ENCODE assay signal across 24 cellular contexts in the genomic region with DNA sequence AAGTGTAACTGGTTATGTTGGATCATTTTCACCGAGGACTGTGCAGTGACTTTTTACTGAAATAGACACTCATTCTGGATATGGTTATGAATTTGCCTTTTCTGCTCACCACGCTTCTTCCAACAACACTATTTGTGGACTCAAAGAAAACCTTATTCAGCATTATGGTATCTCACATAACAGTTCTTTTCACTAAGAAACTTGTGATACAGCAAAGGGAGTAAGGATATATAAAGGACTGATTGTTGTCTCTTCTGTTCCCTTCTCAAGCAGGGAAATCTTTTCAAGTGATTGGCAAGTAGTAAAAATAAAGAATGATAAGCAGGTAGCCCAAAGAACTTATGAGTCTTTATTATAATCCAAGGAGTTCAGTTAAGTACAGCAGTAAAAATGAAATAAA.
"Had no signal": no experiment of that assay in that cellular context is flagged by ENCODE, and none has a peak within 500 bp of the region (broad histone marks: within the 10 kb centered on the region; RNA-seq: fewer than 3 reads in every experiment).

No MANE protein-coding gene starts in this region.

- H3K9me3 ChIP-seq: lower lobe of right lung, pancreas, suprapubic skin, transverse colon, upper lobe of right lung, uterus had no signal

- ATAC-seq: left ventricle myocardium superior; lower lobe of right lung; natural killer cell; pancreas; sciatic nerve; stimulated activated naive CD8-positive, alpha-beta T cell treated with anti-CD3 and anti-CD28 coated beads, Interleukin-15, amount 100 ng/mL, for 72 hours; upper lobe of right lung had no signal

- DNase-seq: dermis blood vessel endothelial cell; effector memory CD4-positive, alpha-beta T cell; erythroblast; esophagus squamous epithelium; immature natural killer cell; islet precursor cell; kidney glomerular epithelial cell; left ventricle myocardium superior; lower lobe of right lung; natural killer cell; pancreas; stimulated activated CD4-positive, alpha-beta T cell treated with anti-CD3 and anti-CD28 coated beads, Interleukin-12 subunit alpha, Interleukin-12 subunit beta, amount 100 ng/mL, for 4 hours; stimulated activated CD4-positive, alpha-beta T cell treated with anti-CD3 and anti-CD28 coated beads, Interleukin-1b, Interleukin-23, amount 100 ng/mL, for 48 hours; stimulated activated CD4-positive, alpha-beta T cell treated with anti-CD3 and anti-CD28 coated beads, Interleukin-4, amount 100 ng/mL, for 1 hour; stimulated activated CD8-positive, alpha-beta memory T cell treated with anti-CD3 and anti-CD28 coated beads, Interleukin-4, amount 100 ng/mL, for 48 hours; stimulated activated naive CD4-positive, alpha-beta T cell; stimulated activated naive CD8-positive, alpha-beta T cell treated with anti-CD3 and anti-CD28 coated beads, Interleukin-15, amount 100 ng/mL, for 72 hours; transverse colon; upper lobe of right lung; uterus had no signal

- H3K36me3 ChIP-seq: esophagus squamous epithelium, lower lobe of right lung, pancreas, suprapubic skin, transverse colon, upper lobe of right lung, uterus had no signal

- H3K27ac ChIP-seq: coronary artery, esophagus squamous epithelium, lower lobe of right lung, pancreas, suprapubic skin, transverse colon, upper lobe of right lung, uterus had no signal

- H3K4me1 ChIP-seq: esophagus squamous epithelium, lower lobe of right lung, pancreas, suprapubic skin, transverse colon, upper lobe of right lung, uterus had no signal

- H3K4me3 ChIP-seq: coronary artery, esophagus squamous epithelium, lower lobe of right lung, pancreas, smooth muscle cell, suprapubic skin, transverse colon, upper lobe of right lung, uterus had no signal

- H3K4me2 ChIP-seq: smooth muscle cell had no signal

- H3K27me3 ChIP-seq: esophagus squamous epithelium, pancreas, suprapubic skin, transverse colon, upper lobe of right lung, uterus had no signal
